8 cellular contexts compared by ENCODE assay signal in genomic region chr5:114361724-114362196, GRCh38. TPM values are rescaled to one million over a fixed set of nuclear protein-coding genes. Genes with fewer than 3 reads are reported as not detected.
DNase-seq lines count a peak whose midpoint lies in the region; ATAC-seq and TF ChIP-seq lines count a peak whose summit lies in the region.

TSS of gene KCNN2 (plus strand) at chr5:114362070. CDS start at chr5:114362140, 70 bp downstream.

- H3K4me1 Mint-ChIP-seq in naive thymus-derived CD8-positive, alpha-beta T cell = peaks cover 3 to 9% (median 5%) of the 10 kb centered on the region in 4 donors

- no peak within 1 kb of the TSS for H3K27ac ChIP-seq in Peyer's patch
- H3K27ac ChIP-seq in duodenal mucosa (ENCODE audit: low read depth, low read length) = no peak within 1 kb of the TSS
- H3K27ac ChIP-seq in thymus (ENCODE audit: low read depth) = no peak within 1 kb of the TSS

- H3K27me3 Mint-ChIP-seq in naive thymus-derived CD8-positive, alpha-beta T cell = peaks cover 18 to 49% (median 44%) of the 10 kb centered on the region in 5 donors

- DNase-seq in AG20443 (ENCODE audit: low spot score) (peak; percentile 37), HT-29 (ENCODE audit: low spot score) (peak; percentile 18), Peyer's patch (peak in 2 of 3 donors; percentile 58 to 71), lower leg skin (ENCODE audit: low spot score in 2 of 2) (peak; percentile 40 to 84)
- DNase-seq in naive thymus-derived CD8-positive, alpha-beta T cell = no peak

- H3K27ac Mint-ChIP-seq in naive thymus-derived CD8-positive, alpha-beta T cell = no peak within 1 kb of the TSS

- H3K9me3 ChIP-seq in Peyer's patch (no peaks in the 10 kb centered on the region), duodenal mucosa (ENCODE audit: control insufficient read depth in 1 of 2, low read length in 2 of 2) (no peaks in the 10 kb centered on the region), thymus (ENCODE audit: control insufficient read depth) (no peaks in the 10 kb centered on the region)

- ATAC-seq in GM19351 (IDR thresholded peaks at IDR 0.05; ENCODE audit: unreplicated experiment) = peak; percentile 65
- no peak for ATAC-seq in naive thymus-derived CD8-positive, alpha-beta T cell

- 1% methylated on average over 23 to 27 of the region's 33 CpGs for WGBS in lower leg skin, 2 donors
- WGBS in thymus = 3% methylated on average over 33 of the region's 33 CpGs

- H3K4me1 ChIP-seq in Peyer's patch = peaks cover 0 to 37% (median 0%) of the 10 kb centered on the region in 4 donors
- no peaks in the 10 kb centered on the region for H3K4me1 ChIP-seq in duodenal mucosa (ENCODE audit: control insufficient read depth in 1 of 2, insufficient read depth in 2 of 2, low read length in 2 of 2)
- H3K4me1 ChIP-seq in thymus (ENCODE audit: control insufficient read depth, insufficient read depth, low read length) = no peaks in the 10 kb centered on the region

- H3K27me3 ChIP-seq in Peyer's patch (peaks cover 0 to 35% of the 10 kb centered on the region in 2 donors), duodenal mucosa (ENCODE audit: control insufficient read depth in 1 of 2, insufficient read depth in 2 of 2, low read length in 2 of 2) (peaks cover 27 to 31% of the 10 kb centered on the region in 2 donors), thymus (ENCODE audit: control insufficient read depth, insufficient read depth) (peaks cover 47% of the 10 kb centered on the region)

- H3K36me3 ChIP-seq in Peyer's patch (no peaks in the 10 kb centered on the region), duodenal mucosa (ENCODE audit: control insufficient read depth in 1 of 2, insufficient read depth in 2 of 2, low read length in 2 of 2) (no peaks in the 10 kb centered on the region), thymus (ENCODE audit: control insufficient read depth, insufficient read depth) (no peaks in the 10 kb centered on the region)

- no peak for TF ChIP-seq POLR2A in Peyer's patch (IDR thresholded peaks at IDR 0.05)
- no peak for TF ChIP-seq POLR2A in lower leg skin (IDR thresholded peaks at IDR 0.05)

- H3K9ac ChIP-seq in duodenal mucosa (ENCODE audit: low read depth in 1 of 2, low read length in 2 of 2) = no peak within 1 kb of the TSS

- intact Hi-C loops in lower leg skin (cut with DNase I; ENCODE audit: low total_unique reads) = no loop called here

- H3K4me3 Mint-ChIP-seq in naive thymus-derived CD8-positive, alpha-beta T cell = no peak within 1 kb of the TSS

- no peak for TF ChIP-seq CTCF in Peyer's patch (IDR thresholded peaks at IDR 0.05)
- TF ChIP-seq CTCF in lower leg skin (IDR thresholded peaks at IDR 0.05) = no peak

- POLR2A ChIA-PET in naive thymus-derived CD8-positive, alpha-beta T cell (lab: Charles Lee) = no interaction called here

- peaks cover 0 to 4% (median 2%) of the 10 kb centered on the region in 3 donors for H3K36me3 Mint-ChIP-seq in naive thymus-derived CD8-positive, alpha-beta T cell

- H3K4me3 ChIP-seq in Peyer's patch (peak within 1 kb of the TSS; percentile 10 to 63 (median 37)), duodenal mucosa (ENCODE audit: low read depth in 1 of 2, low read length in 2 of 2) (peak within 1 kb of the TSS; percentile 60 to 61), lower leg skin (ENCODE audit: low read depth, poor library complexity, severe bottlenecking) (peak within 1 kb of the TSS; percentile 18), thymus (ENCODE audit: low read length) (peak within 1 kb of the TSS; percentile 27)

- H3K9me3 Mint-ChIP-seq in naive thymus-derived CD8-positive, alpha-beta T cell = peaks cover 0 to 8% (median 2%) of the 10 kb centered on the region in 9 donors

RNA-seq across cellular contexts. Expression of gene KCNN2, which starts in this region (rescaled TPM):
- not detected in 2 replicates for total RNA-seq in HT-29 (2014; rRNA removed; shearing (Covaris generic))
- total RNA-seq in Peyer's patch (under 1 TPM in 1 of 4 donors, not detected in 3; 0.40 TPM), lower leg skin (1 to 10 TPM in 2 of 4 donors, under 1 TPM in 2; 0.17 to 1.3 (median 0.98) TPM)
- 1.1 TPM for polyA plus RNA-seq in thymus
- total RNA-seq in naive thymus-derived CD8-positive, alpha-beta T cell = not detected
- not detected for polyA plus RNA-seq in naive thymus-derived CD8-positive, alpha-beta T cell

Comparison
In these comparisons a context has a peak if more than half of its experiments do, and no peak if none do; other contexts are left out.
1. Peak in DNase-seq in HT-29; RNA of the gene not detected or under 1 TPM.
2. Peak in DNase-seq and H3K4me3 ChIP-seq in Peyer's patch; RNA of the gene not detected or under 1 TPM.
3. DNase-seq: peak in AG20443 (single experiment) and lower leg skin (2 of 2); none in naive thymus-derived CD8-positive, alpha-beta T cell (0 of 10).
4. Peak in every context shown above with its lines, with median percentiles within 50 percentile points of each other: H3K4me3 ChIP-seq.